ENCODE assay signal across 10 cellular contexts in the genomic region with DNA sequence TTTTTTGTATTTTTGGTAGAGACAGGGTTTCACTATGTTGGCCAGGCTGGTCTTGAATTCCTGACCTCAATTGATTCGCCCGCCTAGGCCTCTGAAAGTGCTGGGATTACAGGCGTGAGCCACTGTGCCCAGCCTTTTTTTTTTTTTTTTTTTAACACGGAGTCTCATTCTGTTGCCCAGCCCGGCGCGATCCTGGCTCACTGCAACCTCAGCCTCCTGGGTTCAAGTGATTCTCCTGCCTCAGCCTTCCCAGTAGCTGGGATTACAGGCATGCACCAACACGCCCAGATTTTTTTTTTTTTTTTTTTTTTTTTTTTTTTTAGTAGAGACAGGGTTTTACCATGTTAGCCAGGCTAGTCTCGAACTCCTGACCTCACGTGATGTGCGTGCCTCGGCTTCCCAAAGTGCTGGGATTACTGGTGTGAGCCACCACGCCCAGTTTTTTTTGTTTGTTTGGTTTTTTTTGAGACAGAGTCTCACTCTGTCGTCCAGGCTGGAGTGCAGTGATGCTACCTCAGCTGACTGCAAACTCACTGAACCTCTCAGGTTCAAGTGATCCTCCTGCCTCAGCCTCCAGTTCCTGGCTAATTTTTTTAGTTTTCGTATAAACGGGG. TPM values are rescaled to one million over a fixed set of nuclear protein-coding genes. Genes with fewer than 3 reads are reported as not detected.
DNase-seq lines count a peak whose midpoint lies in the region; ATAC-seq and TF ChIP-seq lines count a peak whose summit lies in the region.
"Not testable (repeated sequence)": the region's sequence is repeated elsewhere in the genome, so short reads cannot be mapped to it uniquely, and the experiment has no call there.
"Had no signal": no experiment of that assay in that cellular context is flagged by ENCODE, and none has a peak within 500 bp of the region (broad histone marks: within the 10 kb centered on the region; RNA-seq: fewer than 3 reads in every experiment).

No MANE protein-coding gene starts in this region.

- H3K27me3 Mint-ChIP-seq in natural killer cell (ENCODE audit: low read depth in 2 of 2) = not testable (repeated sequence)

- H3K9me3 Mint-ChIP-seq in activated naive CD4-positive, alpha-beta T cell treated with anti-CD3 and anti-CD28 coated beads, Interleukin-2, amount 50 U/mL, for 72 hours; natural killer cell; stimulated activated effector memory CD8-positive, alpha-beta T cell treated with anti-CD3 and anti-CD28 coated beads, Interleukin-12 subunit alpha, Interleukin-12 subunit beta, amount 100 ng/mL, for 72 hours: not testable (repeated sequence)

- H3K4me3 ChIP-seq in AG04449 (ENCODE audit: low read depth, low read length) (peak overlapping the region; percentile 65), SJCRH30 (peak overlapping the region; percentile 61), iPS-15b (ENCODE audit: low read depth, low read length) (peak overlapping the region; percentile 76)
- H3K4me3 ChIP-seq in effector memory CD4-positive, alpha-beta T cell (ENCODE audit: insufficient read depth, low read depth, low read length, poor library complexity, severe bottlenecking) = peak overlapping the region; percentile 75

- H3K27ac ChIP-seq in SJCRH30 = not testable (repeated sequence)
- H3K27ac ChIP-seq in effector memory CD4-positive, alpha-beta T cell (ENCODE audit: insufficient read depth, low read length, poor library complexity, severe bottlenecking) = peak overlapping the region; percentile 82

- peak overlapping the region; percentile 93 for H3K4me3 Mint-ChIP-seq in natural killer cell
- peak overlapping the region; percentile 96 for H3K4me3 Mint-ChIP-seq in stimulated activated effector memory CD8-positive, alpha-beta T cell treated with anti-CD3 and anti-CD28 coated beads, Interleukin-12 subunit alpha, Interleukin-12 subunit beta, amount 100 ng/mL, for 72 hours

- intact Hi-C loops in natural killer cell (cut with micrococcal nuclease) = not testable (repeated sequence)

- H3K9ac ChIP-seq in iPS-15b (ENCODE audit: low read depth, low read length) = not testable (repeated sequence)

- POLR2A ChIA-PET in AG04449 (lab: Yijun Ruan, JAX) = interaction anchor here (3.1 kb wide), 1 partner anchor 14 kb away, joined by 28 read pairs; a partner anchor contains a TSS
- POLR2A ChIA-PET in HEK293T (lab: Yijun Ruan, JAX) = interaction anchor here (0.8 to 1.3 kb wide), 4 partner anchors 13 to 73 kb away, joined by 3 to 6 read pairs (median 4); a partner anchor contains a TSS

- peaks cover 10% of the 10 kb centered on the region; the same call in 1 of the 2 replicates for H3K4me1 ChIP-seq in SJCRH30
- peaks cover 12% of the 10 kb centered on the region for H3K4me1 ChIP-seq in effector memory CD4-positive, alpha-beta T cell (ENCODE audit: control insufficient read depth, insufficient read depth, low read length, poor library complexity, severe bottlenecking)
- H3K4me1 ChIP-seq in iPS-15b (ENCODE audit: control insufficient read depth, insufficient read depth, low read length) = not testable (repeated sequence)

- H3K36me3 ChIP-seq in SJCRH30; effector memory CD4-positive, alpha-beta T cell (ENCODE audit: control insufficient read depth, insufficient read depth, low read length): not testable (repeated sequence)
- H3K36me3 ChIP-seq in iPS-15b (ENCODE audit: control insufficient read depth, insufficient read depth, low read length) = peaks cover 19% of the 10 kb centered on the region

- H3K27ac Mint-ChIP-seq in activated naive CD4-positive, alpha-beta T cell treated with anti-CD3 and anti-CD28 coated beads, Interleukin-2, amount 50 U/mL, for 72 hours = peak overlapping the region; percentile 94 to 98
- H3K27ac Mint-ChIP-seq in natural killer cell = peak overlapping the region; percentile 98 to 100
- H3K27ac Mint-ChIP-seq in stimulated activated effector memory CD8-positive, alpha-beta T cell treated with anti-CD3 and anti-CD28 coated beads, Interleukin-12 subunit alpha, Interleukin-12 subunit beta, amount 100 ng/mL, for 72 hours = peak overlapping the region; percentile 97

- not testable (repeated sequence) for H3K9me3 ChIP-seq in SJCRH30 (replicated peaks); effector memory CD4-positive, alpha-beta T cell (ENCODE audit: control insufficient read depth, low read length); iPS-15b (ENCODE audit: control insufficient read depth, insufficient read depth, low read length)

- not testable (repeated sequence) for H3K36me3 Mint-ChIP-seq in activated naive CD4-positive, alpha-beta T cell treated with anti-CD3 and anti-CD28 coated beads, Interleukin-2, amount 50 U/mL, for 72 hours; natural killer cell
- H3K36me3 Mint-ChIP-seq in stimulated activated effector memory CD8-positive, alpha-beta T cell treated with anti-CD3 and anti-CD28 coated beads, Interleukin-12 subunit alpha, Interleukin-12 subunit beta, amount 100 ng/mL, for 72 hours = peaks cover 28% of the 10 kb centered on the region

- H3K4me1 Mint-ChIP-seq in natural killer cell = peaks cover 23 to 38% of the 10 kb centered on the region in 2 donors
- H3K4me1 Mint-ChIP-seq in stimulated activated effector memory CD8-positive, alpha-beta T cell treated with anti-CD3 and anti-CD28 coated beads, Interleukin-12 subunit alpha, Interleukin-12 subunit beta, amount 100 ng/mL, for 72 hours = peaks cover 26% of the 10 kb centered on the region

- not testable (repeated sequence) for H3K27me3 ChIP-seq in SJCRH30; effector memory CD4-positive, alpha-beta T cell (replicated peaks; ENCODE audit: control insufficient read depth, insufficient read depth, low read length, poor library complexity, severe bottlenecking); iPS-15b (ENCODE audit: control insufficient read depth, insufficient read depth, low read length)

- DNase-seq in AG04449 (ENCODE audit: low read depth, low spot score); HEK293T (ENCODE audit: extremely low spot score); SJCRH30; activated naive CD4-positive, alpha-beta T cell treated with anti-CD3 and anti-CD28 coated beads, Interleukin-2, amount 50 U/mL, for 72 hours (ENCODE audit: low spot score in 2 of 2); effector memory CD4-positive, alpha-beta T cell; natural killer cell; stimulated activated effector memory CD8-positive, alpha-beta T cell treated with anti-CD3 and anti-CD28 coated beads, Interleukin-12 subunit alpha, Interleukin-12 subunit beta, amount 100 ng/mL, for 72 hours (ENCODE audit: low spot score in 2 of 2): not testable (repeated sequence)

- not testable (repeated sequence) for TF ChIP-seq CTCF in AG04449 (IDR thresholded peaks at IDR 0.05; ENCODE audit: insufficient read depth, low read length, missing control alignments); natural killer cell (IDR thresholded peaks at IDR 0.05)

- not testable (repeated sequence) for ATAC-seq in activated naive CD4-positive, alpha-beta T cell treated with anti-CD3 and anti-CD28 coated beads, Interleukin-2, amount 50 U/mL, for 72 hours; natural killer cell; stimulated activated effector memory CD8-positive, alpha-beta T cell treated with anti-CD3 and anti-CD28 coated beads, Interleukin-12 subunit alpha, Interleukin-12 subunit beta, amount 100 ng/mL, for 72 hours

- CTCF ChIA-PET in AG04449 (lab: Yijun Ruan, JAX) = interaction anchor here (1.0 to 1.3 kb wide), 2 partner anchors 13 to 21 kb away, joined by 3 to 4 read pairs; a partner anchor contains a TSS
- CTCF ChIA-PET in HEK293T (lab: Yijun Ruan, JAX) = not testable (repeated sequence)

TF ChIP-seq in HEK293T, 16 proteins besides CTCF, POLR2A, EP300 and RAD21:
- peak; percentile 90 for TF ChIP-seq ZNF384 (IDR thresholded peaks at IDR 0.05)

RNA-seq across cellular contexts. Expression of a gene that starts 2.0 kb away (rescaled TPM):
- not detected in 2 replicates for total RNA-seq in SJCRH30 (2014; rRNA removed; shearing (Covaris generic))
- total RNA-seq in activated naive CD4-positive, alpha-beta T cell treated with anti-CD3 and anti-CD28 coated beads, Interleukin-2, amount 50 U/mL, for 72 hours = under 1 TPM in 1 of 2 donors, not detected in 1; 0.50 TPM
- total RNA-seq in natural killer cell = under 1 TPM; 0.28 to 0.56 (median 0.45) TPM
- total RNA-seq: esophagus mucosa, left cardiac atrium had no signal

RNA-seq across cellular contexts. Expression of a gene that starts 4.6 kb away (rescaled TPM):
- total RNA-seq in SJCRH30 (2014; rRNA removed; shearing (Covaris generic)) = 27.9 and 28.0 TPM in 2 replicates
- 10 to 100 TPM; 36.5 to 57.6 TPM for total RNA-seq in activated naive CD4-positive, alpha-beta T cell treated with anti-CD3 and anti-CD28 coated beads, Interleukin-2, amount 50 U/mL, for 72 hours
- 10 to 100 TPM; 63.1 to 80.7 (median 73.5) TPM for total RNA-seq in natural killer cell

RNA-seq across cellular contexts. Expression of a gene that starts 13.1 kb away (rescaled TPM):
- 14.8 and 16.1 TPM in 2 replicates for total RNA-seq in SJCRH30 (2014; rRNA removed; shearing (Covaris generic))
- 10 to 100 TPM; 37.0 to 37.2 TPM for total RNA-seq in activated naive CD4-positive, alpha-beta T cell treated with anti-CD3 and anti-CD28 coated beads, Interleukin-2, amount 50 U/mL, for 72 hours
- 100 to 1,000 TPM; 129 to 162 (median 144) TPM for total RNA-seq in natural killer cell

RNA-seq across cellular contexts. Expression of a gene that starts 19.5 kb away (rescaled TPM):
- 28.7 and 28.8 TPM in 2 replicates for total RNA-seq in SJCRH30 (2014; rRNA removed; shearing (Covaris generic))
- total RNA-seq in activated naive CD4-positive, alpha-beta T cell treated with anti-CD3 and anti-CD28 coated beads, Interleukin-2, amount 50 U/mL, for 72 hours = 100 to 1,000 TPM in 1 of 2 donors, 10 to 100 TPM in 1; 94.4 to 127 TPM
- total RNA-seq in natural killer cell = 100 to 1,000 TPM; 183 to 242 (median 217) TPM

RNA-seq across cellular contexts. Expression of a gene that starts 58.3 kb away (rescaled TPM):
- 19.8 and 21.8 TPM in 2 replicates for total RNA-seq in SJCRH30 (2014; rRNA removed; shearing (Covaris generic))
- 10 to 100 TPM in 1 of 2 donors, 1 to 10 TPM in 1; 7.8 to 10.6 TPM for total RNA-seq in activated naive CD4-positive, alpha-beta T cell treated with anti-CD3 and anti-CD28 coated beads, Interleukin-2, amount 50 U/mL, for 72 hours
- 10 to 100 TPM in 2 of 3 donors, 1 to 10 TPM in 1; 7.2 to 13.0 (median 10.9) TPM for total RNA-seq in natural killer cell
